ENCODE assay signal across 23 cellular contexts in genomic region chr1:232066521-232066920, GRCh38.
"Had no signal": no experiment of that assay in that cellular context is flagged by ENCODE, and none has a peak within 500 bp of the region (broad histone marks: within the 10 kb centered on the region; RNA-seq: fewer than 3 reads in every experiment).

No MANE protein-coding gene starts in this region.

- H3K36me3 ChIP-seq: breast epithelium, esophagus squamous epithelium, ovary, right lobe of liver, transverse colon had no signal

- H3K4me3 ChIP-seq: breast epithelium, esophagus squamous epithelium, hepatocyte, ovary, right lobe of liver, skin epidermis, testis, transverse colon had no signal

- DNase-seq: activated CD8-positive, alpha-beta memory T cell treated with anti-CD3 and anti-CD28 coated beads, Interleukin-2, amount 10 ng/mL, durations not matched to agents 7 days and 5 days; activated CD8-positive, alpha-beta T cell treated with anti-CD3 and anti-CD28 coated beads, Interleukin-2, amount 10 ng/mL, durations not matched to agents 7 days and 5 days; activated naive CD4-positive, alpha-beta T cell; activated T-cell treated with anti-CD3 and anti-CD28 coated beads, Interleukin-2, amount 50 U/mL, for 48 hours; central memory CD4-positive, alpha-beta T cell; dermis blood vessel endothelial cell; effector CD4-positive, alpha-beta T cell; esophagus squamous epithelium; islet precursor cell; left ventricle myocardium superior; naive B cell; ovary; right lobe of liver; stimulated activated CD4-positive, alpha-beta T cell treated with anti-CD3 and anti-CD28 coated beads, Interleukin-12 subunit alpha, Interleukin-12 subunit beta, amount 100 ng/mL, for 4 hours; stimulated activated CD4-positive, alpha-beta T cell treated with anti-CD3 and anti-CD28 coated beads, Interleukin-4, amount 100 ng/mL, for 1 hour; stimulated activated naive CD8-positive, alpha-beta T cell treated with anti-CD3 and anti-CD28 coated beads, Interleukin-15, Interleukin-2, amounts not matched to agents 100 U/mL and 50 U/mL, for 24 hours; T-helper 2 cell; testis; transverse colon had no signal

- H3K79me2 ChIP-seq: hepatocyte had no signal

- H3K4me1 ChIP-seq: breast epithelium, right lobe of liver, testis, transverse colon had no signal

- H3K27ac ChIP-seq: breast epithelium, epithelial cell of prostate, esophagus squamous epithelium, hepatocyte, ovary, right lobe of liver, skin epidermis, testis, transverse colon had no signal

- H3K27me3 ChIP-seq: breast epithelium, esophagus squamous epithelium, hepatocyte, ovary, right lobe of liver, testis, transverse colon had no signal

- H2AFZ ChIP-seq: hepatocyte had no signal

- H3K4me2 ChIP-seq: hepatocyte had no signal

- H3K9me3 ChIP-seq: breast epithelium, esophagus squamous epithelium, ovary, right lobe of liver, testis, transverse colon had no signal
